Comparison of ENCODE assay signal across 8 cellular contexts in the genomic region with DNA sequence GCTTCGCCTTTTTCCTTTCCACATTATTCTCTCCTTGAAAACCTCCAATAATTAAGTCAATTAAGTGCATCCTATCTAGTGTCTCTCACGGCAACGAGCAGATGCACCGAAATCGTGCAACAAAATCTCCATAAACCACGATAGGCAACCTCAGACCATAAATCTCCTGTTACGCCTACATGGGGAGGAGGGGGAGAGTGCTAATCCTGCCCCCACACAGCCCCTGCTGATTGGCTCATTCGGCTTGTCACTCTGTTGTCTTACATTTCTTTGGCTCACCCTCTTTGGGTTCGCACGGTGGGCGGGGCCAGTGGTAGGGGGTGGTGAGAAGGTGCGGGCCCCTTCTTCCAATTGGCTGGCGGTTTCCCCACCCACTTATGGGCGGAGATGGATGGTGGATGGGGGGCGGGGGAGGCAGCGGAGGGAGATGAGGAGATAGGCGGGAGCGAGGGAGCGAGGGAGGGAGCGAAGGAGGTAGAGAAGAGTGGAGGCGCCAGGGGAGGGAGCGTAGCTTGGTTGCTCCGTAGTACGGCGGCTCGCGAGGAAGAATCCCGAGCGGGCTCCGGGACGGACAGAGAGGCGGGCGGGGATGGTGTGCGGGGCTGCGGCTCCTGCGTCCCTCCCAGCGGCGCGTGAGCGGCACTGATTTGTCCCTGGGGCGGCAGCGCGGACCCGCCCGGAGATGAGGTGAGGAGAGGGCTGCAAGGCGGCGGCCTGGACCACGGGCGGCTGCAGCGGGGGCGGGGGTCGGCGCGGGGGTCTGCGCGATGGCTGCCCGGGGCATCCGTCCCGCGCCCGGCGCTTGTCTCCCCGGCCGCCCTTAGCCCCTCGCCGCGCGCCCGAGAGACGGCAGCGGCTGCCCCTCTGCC. TPM values are rescaled to one million over a fixed set of nuclear protein-coding genes. Genes with fewer than 3 reads are reported as not detected.
DNase-seq lines count a peak whose midpoint lies in the region; ATAC-seq and TF ChIP-seq lines count a peak whose summit lies in the region.

Gene ITSN1, plus strand, starts transcription at position 475 of the 869 bp plus-strand sequence. CDS start 76,328 bp downstream, outside the sequence.

- H3K4me2 ChIP-seq in KMS-11 = peak within 1 kb of the TSS; percentile 65

- peaks cover 8% of the 10 kb centered on the region; the same call in 1 of the 2 replicates for H3K27me3 ChIP-seq in KMS-11 (ENCODE audit: insufficient read depth, low read depth)
- no peaks in the 10 kb centered on the region for H3K27me3 ChIP-seq in Panc1 (ENCODE audit: control insufficient read depth, insufficient read depth, low read length)
- H3K27me3 ChIP-seq in esophagus muscularis mucosa = no peaks in the 10 kb centered on the region
- no peaks in the 10 kb centered on the region for H3K27me3 ChIP-seq in muscle layer of duodenum (ENCODE audit: low read depth, low read length)

- peak within 1 kb of the TSS; percentile 85 for H2AFZ ChIP-seq in KMS-11 (ENCODE audit: low read depth)

- H3K36me3 ChIP-seq in KMS-11 (ENCODE audit: insufficient read depth) (no peaks in the 10 kb centered on the region), Panc1 (ENCODE audit: control insufficient read depth, insufficient read depth, low read length) (no peaks in the 10 kb centered on the region; the same call in none of the 2 replicates), esophagus muscularis mucosa (no peaks in the 10 kb centered on the region), muscle layer of duodenum (ENCODE audit: control insufficient read depth in 1 of 2, insufficient read depth in 2 of 2, low read length in 2 of 2) (no peaks in the 10 kb centered on the region)

- WGBS in esophagus muscularis mucosa = under 1% methylated on average over 40 of the region's 71 CpGs

- no peak for TF ChIP-seq EP300 in esophagus muscularis mucosa (IDR thresholded peaks at IDR 0.05)

- H3K4me3 ChIP-seq in KMS-11 (IDR thresholded peaks at IDR 0.05; ENCODE audit: insufficient read depth, low read depth, low read length) (peak within 1 kb of the TSS; percentile 73), Panc1 (ENCODE audit: low read depth in 2 of 2, low read length in 2 of 2) (peak within 1 kb of the TSS; percentile 75 to 81), esophagus muscularis mucosa (peak within 1 kb of the TSS; percentile 87 to 99 (median 95)), muscle layer of duodenum (ENCODE audit: low read depth in 1 of 2, low read length in 2 of 2) (peak within 1 kb of the TSS; percentile 93 to 100)

- POLR2A ChIA-PET in Panc1 (lab: Charles Lee) = no interaction called here

- peak; percentile 69 for TF ChIP-seq POLR2A in esophagus muscularis mucosa (IDR thresholded peaks at IDR 0.05; ENCODE audit: low read depth)

- intact Hi-C loops in Panc1 (cut with micrococcal nuclease; ENCODE audit: unreplicated experiment) (no loop called here), esophagus muscularis mucosa (cut with DNase I) (loop anchor here (5.0 to 10.0 kb wide), 2 partner anchors 183 to 260 kb away; no protein-coding TSS in a partner anchor)

- CTCF ChIA-PET in Panc1 (lab: Charles Lee) = no interaction called here

- peaks cover 20% of the 10 kb centered on the region; the same call in 1 of the 2 replicates for H3K79me2 ChIP-seq in KMS-11 (ENCODE audit: insufficient read depth, low read depth)

- in situ Hi-C loops in Panc1 (cut with HindIII; ENCODE audit: low pct_unique_long_range_greater_than_20kb, low sequenced_read_pairs) = no loop called here

- TF ChIP-seq CTCF in KMS-11 (conservative IDR thresholded peaks at IDR 0.05; ENCODE audit: low read depth, low read length) (no peak), Panc1 (IDR thresholded peaks at IDR 0.05) (no peak), esophagus muscularis mucosa (IDR thresholded peaks at IDR 0.05) (no peak)

- peak within 1 kb of the TSS; percentile 53 for H3K9ac ChIP-seq in KMS-11

- peaks cover 21% of the 10 kb centered on the region for H3K4me1 ChIP-seq in KMS-11 (ENCODE audit: low read depth, poor library complexity, severe bottlenecking)
- H3K4me1 ChIP-seq in Panc1 (ENCODE audit: control insufficient read depth, insufficient read depth, low read length) = peaks cover 21% of the 10 kb centered on the region
- peaks cover 18 to 36% (median 33%) of the 10 kb centered on the region in 4 donors for H3K4me1 ChIP-seq in esophagus muscularis mucosa
- H3K4me1 ChIP-seq in muscle layer of duodenum (ENCODE audit: control insufficient read depth in 1 of 2, insufficient read depth in 2 of 2, low read length in 2 of 2) = peaks cover 6 to 11% of the 10 kb centered on the region in 2 donors

- BruUV-seq in Panc1 (replicated peaks; lab: Mats Ljungman, UMichigan) = no TSS peak

- H4K20me1 ChIP-seq in KMS-11 (ENCODE audit: insufficient read depth) = no peaks in the 10 kb centered on the region; the same call in 1 of the 2 replicates

- DNase-seq in DMS153 treated with DMSO at 0.1 percent for 48 hours (lab: John Stamatoyannopoulos, UW; ENCODE audit: unreplicated experiment) (peak; percentile 95), Panc1 (ENCODE audit: low read depth, low spot score) (peak; percentile 97), activated T-helper 1 cell treated with Interleukin-2 at 50 U/mL for 16 hours (ENCODE audit: low read depth) (peak; percentile 99), esophagus muscularis mucosa (ENCODE audit: extremely low spot score) (peak; percentile 100)
- DNase-seq in stimulated activated CD8-positive, alpha-beta memory T cell treated with anti-CD3 and anti-CD28 coated beads, Interleukin-7, amount 100 ng/mL, for 24 hours (ENCODE audit: low read depth) = peak; percentile 100

- peak; percentile 79 for ATAC-seq in GM21786 (IDR thresholded peaks at IDR 0.05; ENCODE audit: unreplicated experiment)
- ATAC-seq in Panc1 = peak; percentile 92

- H3K27ac ChIP-seq in KMS-11 = peak within 1 kb of the TSS; percentile 47
- H3K27ac ChIP-seq in Panc1 (ENCODE audit: low read length) = peak within 1 kb of the TSS; percentile 97
- H3K27ac ChIP-seq in esophagus muscularis mucosa (replicated peaks in 1 of 4) = peak within 1 kb of the TSS; percentile 88 to 96 (median 92)
- H3K27ac ChIP-seq in muscle layer of duodenum (ENCODE audit: low read length) = peak within 1 kb of the TSS; percentile 96

- no peaks in the 10 kb centered on the region for H3K9me3 ChIP-seq in Panc1 (ENCODE audit: control insufficient read depth, insufficient read depth, low read depth, low read length)
- H3K9me3 ChIP-seq in esophagus muscularis mucosa = no peaks in the 10 kb centered on the region
- H3K9me3 ChIP-seq in muscle layer of duodenum (ENCODE audit: control insufficient read depth in 1 of 2, low read length in 2 of 2) = no peaks in the 10 kb centered on the region

RNA-seq across cellular contexts. Expression of gene ITSN1, which starts in this region (rescaled TPM):
- 50.3 TPM for total RNA-seq in Panc1 (2021; ENCODE audit: unreplicated experiment)
- polyA plus RNA-seq in Panc1 (2012; ENCODE audit: insufficient read length) = 37.6 TPM
- total RNA-seq in esophagus muscularis mucosa = 10 to 100 TPM; 31.1 to 42.5 (median 35.9) TPM

Comparison
In these comparisons a context has a peak if more than half of its experiments do, and no peak if none do; other contexts are left out.
1. Peak in every context shown above with its lines: DNase-seq, ATAC-seq, H3K4me3 ChIP-seq and H3K27ac ChIP-seq.
2. H3K27ac ChIP-seq: peak in every context shown above with its lines; median percentile 97 in Panc1; 96 in muscle layer of duodenum; 92 in esophagus muscularis mucosa; 47 in KMS-11.